In genomic region chr16:49349446-49350168, GRCh38 we compare ENCODE assay signal across 23 cellular contexts. TPM values are rescaled to one million over a fixed set of nuclear protein-coding genes. Genes with fewer than 3 reads are reported as not detected.
"Had no signal": no experiment of that assay in that cellular context is flagged by ENCODE, and none has a peak within 500 bp of the region (broad histone marks: within the 10 kb centered on the region; RNA-seq: fewer than 3 reads in every experiment).

No MANE protein-coding gene starts in this region.

- H3K27me3 ChIP-seq: MG63 had no signal

- H3K27ac ChIP-seq: RWPE1 had no signal

- H3K4me3 ChIP-seq: MG63 had no signal

- H3K9me3 Mint-ChIP-seq: activated CD4-positive, alpha-beta T cell treated with anti-CD3 and anti-CD28 coated beads, Interleukin-2, amount 10 ng/mL, durations not matched to agents 7 days and 5 days; activated naive CD4-positive, alpha-beta T cell treated with anti-CD3 and anti-CD28 coated beads, Interleukin-2, amount 10 ng/mL, durations not matched to agents 7 days and 5 days; activated naive CD8-positive, alpha-beta T cell treated with anti-CD3 and anti-CD28 coated beads, Interleukin-2, amount 50 U/mL, for 24 hours; T-cell; WTC11 had no signal

- H3K4me1 Mint-ChIP-seq: activated CD4-positive, alpha-beta T cell treated with anti-CD3 and anti-CD28 coated beads for 36 hours; activated CD4-positive, alpha-beta T cell treated with anti-CD3 and anti-CD28 coated beads, Interleukin-2, amount 10 ng/mL, durations not matched to agents 7 days and 5 days; activated naive CD4-positive, alpha-beta T cell treated with anti-CD3 and anti-CD28 coated beads, Interleukin-2, amount 10 ng/mL, durations not matched to agents 7 days and 5 days; activated naive CD8-positive, alpha-beta T cell treated with anti-CD3 and anti-CD28 coated beads, Interleukin-2, amount 50 U/mL, for 24 hours; brain; T-helper 17 cell had no signal

- H3K36me3 ChIP-seq: MG63 had no signal

- DNase-seq: activated effector memory CD4-positive, alpha-beta T cell treated with Interleukin-2 at 50 U/mL for 16 hours; central memory CD4-positive, alpha-beta T cell; NCI-H1436 treated with DMSO at 0.1 percent for 48 hours; NCI-H2029; NK-92 treated with Interleukin-12 subunit alpha and Interleukin-12 subunit beta, amount 100 ng/mL, for 24 hours; SIG-M5 had no signal

- ATAC-seq: activated CD4-positive, alpha-beta T cell treated with anti-CD3 and anti-CD28 coated beads for 36 hours; activated CD4-positive, CD25-positive, alpha-beta regulatory T cell treated with anti-CD3 and anti-CD28 coated beads, Interleukin-2, amount 50 U/mL, for 24 hours; activated CD8-positive, alpha-beta T cell treated with anti-CD3 and anti-CD28 coated beads, Interleukin-2, amount 10 ng/mL, durations not matched to agents 7 days and 5 days; Right ventricle myocardium inferior; T-helper 17 cell had no signal

- H3K4me3 Mint-ChIP-seq: activated CD4-positive, alpha-beta T cell treated with anti-CD3 and anti-CD28 coated beads for 36 hours; activated CD4-positive, alpha-beta T cell treated with anti-CD3 and anti-CD28 coated beads, Interleukin-2, amount 10 ng/mL, durations not matched to agents 7 days and 5 days; activated CD8-positive, alpha-beta T cell treated with anti-CD3 and anti-CD28 coated beads, Interleukin-2, amount 10 ng/mL, durations not matched to agents 7 days and 5 days; activated naive CD4-positive, alpha-beta T cell treated with anti-CD3 and anti-CD28 coated beads, Interleukin-2, amount 10 ng/mL, durations not matched to agents 7 days and 5 days; activated naive CD8-positive, alpha-beta T cell; activated naive CD8-positive, alpha-beta T cell treated with anti-CD3 and anti-CD28 coated beads, Interleukin-2, amount 50 U/mL, for 24 hours; T-cell; T-helper 17 cell; WTC11 had no signal

- H3K36me3 Mint-ChIP-seq: activated naive CD4-positive, alpha-beta T cell treated with anti-CD3 and anti-CD28 coated beads, Interleukin-2, amount 10 ng/mL, durations not matched to agents 7 days and 5 days; activated naive CD8-positive, alpha-beta T cell; brain; T-cell; WTC11 had no signal

- H3K27ac Mint-ChIP-seq: activated CD4-positive, alpha-beta T cell treated with anti-CD3 and anti-CD28 coated beads for 36 hours; activated CD4-positive, alpha-beta T cell treated with anti-CD3 and anti-CD28 coated beads, Interleukin-2, amount 10 ng/mL, durations not matched to agents 7 days and 5 days; activated CD8-positive, alpha-beta T cell treated with anti-CD3 and anti-CD28 coated beads, Interleukin-2, amount 10 ng/mL, durations not matched to agents 7 days and 5 days; activated naive CD4-positive, alpha-beta T cell treated with anti-CD3 and anti-CD28 coated beads, Interleukin-2, amount 10 ng/mL, durations not matched to agents 7 days and 5 days; activated naive CD8-positive, alpha-beta T cell; activated naive CD8-positive, alpha-beta T cell treated with anti-CD3 and anti-CD28 coated beads, Interleukin-2, amount 50 U/mL, for 24 hours; T-cell; T-helper 17 cell; WTC11 had no signal

RNA-seq across cellular contexts. Expression of gene C16orf78, which starts 24.0 kb away (rescaled TPM):
- total RNA-seq: activated CD4-positive, alpha-beta T cell treated with anti-CD3 and anti-CD28 coated beads for 36 hours; activated CD4-positive, alpha-beta T cell treated with anti-CD3 and anti-CD28 coated beads, Interleukin-2, amount 10 ng/mL, durations not matched to agents 7 days and 5 days; activated CD8-positive, alpha-beta T cell treated with anti-CD3 and anti-CD28 coated beads, Interleukin-2, amount 10 ng/mL, durations not matched to agents 7 days and 5 days; bronchial epithelial cell; PC-3; Right ventricle myocardium inferior; SK-MEL-5; T-cell; T-helper 17 cell; WTC11 had no signal
